Comparison of ENCODE assay signal across 6 cellular contexts in genomic region chr4:162349395-162349794, GRCh38.
"Had no signal": no experiment of that assay in that cellular context is flagged by ENCODE, and none has a peak within 500 bp of the region (broad histone marks: within the 10 kb centered on the region; RNA-seq: fewer than 3 reads in every experiment).

No MANE protein-coding gene starts in this region.

- H3K4me3 ChIP-seq: GM23338 had no signal

- H3K4me1 Mint-ChIP-seq: H9, IgD-negative memory B cell had no signal

- H3K27ac Mint-ChIP-seq: GM23338, H9, IgD-negative memory B cell had no signal

- DNase-seq: H9, HCEC 1CT, KBM-7 had no signal

- H3K4me2 ChIP-seq: GM23338 had no signal

- H3K4me3 Mint-ChIP-seq: GM23338, H9, IgD-negative memory B cell had no signal

- H3K27me3 Mint-ChIP-seq: IgD-negative memory B cell had no signal

- H3K9me3 Mint-ChIP-seq: GM23338, H9 had no signal

- ATAC-seq: GM23338, HepG2 had no signal

- H2AFZ ChIP-seq: GM23338 had no signal
